ENCODE assay signal across 8 cellular contexts in genomic region chr15:34366271-34367043, GRCh38. TPM values are rescaled to one million over a fixed set of nuclear protein-coding genes. Genes with fewer than 3 reads are reported as not detected.
DNase-seq lines count a peak whose midpoint lies in the region; ATAC-seq, FAIRE-seq and TF ChIP-seq lines count a peak whose summit lies in the region.

No MANE protein-coding gene starts in this region.

- H3K27ac ChIP-seq in C4-2B (peak overlapping the region; percentile 90), H1 (ENCODE audit: low read depth, low read length) (no peak overlapping the region), mesenchymal stem cell (ENCODE audit: low read length, poor library complexity, severe bottlenecking) (no peak overlapping the region)

- DNase-seq in H7 (peak; percentile 92), NCI-H526 (lab: John Stamatoyannopoulos, UW) (peak; percentile 55 to 76), H1 (ENCODE audit: low read depth in 1 of 2, low spot score in 2 of 2) (peak; percentile 78 to 82), mesenchymal stem cell (peak; percentile 49)
- DNase-seq in activated CD8-positive, alpha-beta T cell treated with anti-CD3 and anti-CD28 coated beads for 36 hours: peak; percentile 72
- peak; percentile 11 for DNase-seq in stimulated activated CD8-positive, alpha-beta memory T cell treated with anti-CD3 and anti-CD28 coated beads, Interleukin-12 subunit alpha, Interleukin-12 subunit beta, amount 100 ng/mL, for 24 hours (ENCODE audit: extremely low read depth)

- no peak overlapping the region for H2BK20ac ChIP-seq in H1 (ENCODE audit: low read length)

- H3K14ac ChIP-seq in H1 (ENCODE audit: insufficient read length) (no peak overlapping the region), mesenchymal stem cell (ENCODE audit: low read length in 2 of 2) (peak overlapping the region in 1 of 2 experiments; percentile 85)

- H2BK120ac ChIP-seq in H1 (replicated peaks; ENCODE audit: low read depth, low read length) (peak overlapping the region; percentile 69), mesenchymal stem cell (ENCODE audit: low read depth, low read length) (no peak overlapping the region)

- H4K5ac ChIP-seq in H1 (ENCODE audit: insufficient read length, low read depth, low read length): peak overlapping the region; percentile 61

- H3K4me1 Mint-ChIP-seq in activated CD8-positive, alpha-beta T cell treated with anti-CD3 and anti-CD28 coated beads for 36 hours (ENCODE audit: low read depth): peaks cover 33% of the 10 kb centered on the region

- no peaks in the 10 kb centered on the region for H3K27me3 ChIP-seq in H7 (ENCODE audit: control insufficient read depth, insufficient read depth, low read length)
- H3K27me3 ChIP-seq in H1 (replicated peaks in 1 of 4; ENCODE audit: control insufficient read depth in 3 of 4, extremely low read depth in 1 of 4, insufficient read depth in 3 of 4, low read length in 3 of 4): no peaks in the 10 kb centered on the region
- no peaks in the 10 kb centered on the region for H3K27me3 ChIP-seq in mesenchymal stem cell (ENCODE audit: control insufficient read depth in 1 of 2, insufficient read depth in 1 of 2, low read length in 2 of 2)

- H2AK5ac ChIP-seq in H1 (ENCODE audit: low read depth, low read length) (no peak overlapping the region), mesenchymal stem cell (ENCODE audit: low read length, severe bottlenecking) (no peak overlapping the region)

- peak overlapping the region; percentile 48 for H3K56ac ChIP-seq in H1 (replicated peaks; ENCODE audit: insufficient read length, low read depth, low read length)

- H2AFZ ChIP-seq in H1 (ENCODE audit: low read length) (peak overlapping the region; percentile 35; the same call in 1 of the 2 replicates), mesenchymal stem cell (ENCODE audit: low read depth, low read length) (peak overlapping the region; percentile 75)

- H3K9me3 Mint-ChIP-seq in activated CD8-positive, alpha-beta T cell treated with anti-CD3 and anti-CD28 coated beads for 36 hours: no peaks in the 10 kb centered on the region

- H3K23ac ChIP-seq in H1 (ENCODE audit: insufficient read length) (no peak overlapping the region), mesenchymal stem cell (ENCODE audit: low read length in 2 of 2) (peak overlapping the region in 1 of 2 experiments; percentile 81)

- 1% methylated on average over 24 of the region's 36 CpGs; no CpG with 5 or more reads in 1 of the 2 experiments for WGBS in H1 (ENCODE audit: extremely low coverage in 1 of 2, insufficient coverage in 1 of 2, insufficient read length in 1 of 2, insufficient replicate concordance in 2 of 2, low coverage in 1 of 2, low lambda C conversion rate in 2 of 2, missing lambda C conversion rate in 1 of 2), 2 experiments
- WGBS in mesenchymal stem cell: 1% methylated on average over 24 of the region's 36 CpGs

- no peaks in the 10 kb centered on the region for H3K27me3 Mint-ChIP-seq in activated CD8-positive, alpha-beta T cell treated with anti-CD3 and anti-CD28 coated beads for 36 hours

- H3K4me3 ChIP-seq in H7 (ENCODE audit: insufficient read depth, low read depth, low read length): peak overlapping the region; percentile 81
- peak overlapping the region; percentile 71 to 96 (median 84) for H3K4me3 ChIP-seq in H1 (ENCODE audit: extremely low read depth in 1 of 4, insufficient read depth in 2 of 4, low read depth in 3 of 4, low read length in 4 of 4)
- peak overlapping the region; percentile 63 to 88 for H3K4me3 ChIP-seq in mesenchymal stem cell (ENCODE audit: insufficient read depth in 1 of 2, low read depth in 1 of 2, low read length in 2 of 2)

- H3K27ac Mint-ChIP-seq in activated CD8-positive, alpha-beta T cell treated with anti-CD3 and anti-CD28 coated beads for 36 hours: peak overlapping the region; percentile 87

- peak overlapping the region; percentile 46; the same call in 1 of the 2 replicates for H2BK15ac ChIP-seq in H1 (ENCODE audit: low read length)
- peak overlapping the region; percentile 65 for H2BK15ac ChIP-seq in mesenchymal stem cell (ENCODE audit: low read depth, poor library complexity, severe bottlenecking)

- intact Hi-C loops in activated CD8-positive, alpha-beta T cell treated with anti-CD3 and anti-CD28 coated beads for 36 hours (cut with micrococcal nuclease): loop anchor here (1.0 kb wide), 1 partner anchor 23 kb away; the partner anchor contains the start of genes NOP10 and NUTM1

- H4K8ac ChIP-seq in H1 (ENCODE audit: extremely low read depth, insufficient read depth, low read length) (peak overlapping the region; percentile 59; the same call in 1 of the 2 replicates), mesenchymal stem cell (ENCODE audit: low read length) (peak overlapping the region; percentile 45)

- no peak for FAIRE-seq in H1 (lab: Jason Lieb, UNC)

- CTCF ChIA-PET in activated CD8-positive, alpha-beta T cell treated with anti-CD3 and anti-CD28 coated beads for 36 hours (lab: Charles Lee): interaction anchor here (0.7 to 4.7 kb wide), 28 partner anchors 8 to 327 kb away, joined by 3 to 79 read pairs (median 5); partner anchors contain the start of genes AVEN, GOLGA8A, GOLGA8B and NOP10
- CTCF ChIA-PET in H1 (lab: Charles Lee; ENCODE audit: partially characterized antibody): interaction anchor here (0.6 to 2.8 kb wide), 11 partner anchors 9 to 272 kb away, joined by 3 to 29 read pairs (median 4); partner anchors contain the start of genes GOLGA8B, NOP10, NUTM1 and SLC12A6

- H3K4ac ChIP-seq in H1 (replicated peaks; ENCODE audit: insufficient read length, low read depth, low read length): no peak overlapping the region
- peak overlapping the region in 1 of 2 experiments; percentile 42 for H3K4ac ChIP-seq in mesenchymal stem cell (ENCODE audit: low read depth in 1 of 2, low read length in 2 of 2)

- ATAC-seq in activated CD8-positive, alpha-beta T cell treated with anti-CD3 and anti-CD28 coated beads for 36 hours: peak; percentile 19
- no peak for ATAC-seq in HG03139 (IDR thresholded peaks at IDR 0.05; ENCODE audit: unreplicated experiment)

- H3K36me3 Mint-ChIP-seq in activated CD8-positive, alpha-beta T cell treated with anti-CD3 and anti-CD28 coated beads for 36 hours (ENCODE audit: low read depth): peaks cover 11% of the 10 kb centered on the region

- H3K18ac ChIP-seq in H1 (ENCODE audit: extremely low read depth, low read length): peak overlapping the region; percentile 93
- H3K18ac ChIP-seq in mesenchymal stem cell (ENCODE audit: low read depth in 1 of 2, low read length in 2 of 2): peak overlapping the region in 1 of 2 experiments; percentile 54

- H4K91ac ChIP-seq in H1 (replicated peaks; ENCODE audit: insufficient read length, low read length) (peak overlapping the region; percentile 58), mesenchymal stem cell (ENCODE audit: low read length) (no peak overlapping the region)

- peaks cover 4% of the 10 kb centered on the region; the same call in 1 of the 2 replicates for H3K23me2 ChIP-seq in H1 (ENCODE audit: low read depth, low read length)

- peak in 1 of 2 experiments; percentile 16; a peak in 1 of 4 replicates for TF ChIP-seq RAD21 in H1 (IDR thresholded peaks at IDR 0.05 in 1 of 2, conservative IDR thresholded peaks at IDR 0.05 in 1 of 2; ENCODE audit: low read depth in 2 of 2, low read length in 2 of 2)

- peak overlapping the region; percentile 99 for H3K4me3 Mint-ChIP-seq in activated CD8-positive, alpha-beta T cell treated with anti-CD3 and anti-CD28 coated beads for 36 hours

- H3K79me2 ChIP-seq in H1 (ENCODE audit: control insufficient read depth in 1 of 2, insufficient read depth in 2 of 2, low read length in 2 of 2): peaks cover 4 to 21% of the 10 kb centered on the region in 2 experiments; a peak in 3 of 4 replicates

- TF ChIP-seq CTCF in C4-2B (conservative IDR thresholded peaks at IDR 0.05) (no peak), H1 (IDR thresholded peaks at IDR 0.05; ENCODE audit: control extremely low read depth in 1 of 3, insufficient read depth in 1 of 3, low read depth in 1 of 3, low read length in 3 of 3) (no peak)
- no peak for TF ChIP-seq CTCF in activated CD8-positive, alpha-beta T cell treated with anti-CD3 and anti-CD28 coated beads for 36 hours (IDR thresholded peaks at IDR 0.05)

- H2BK12ac ChIP-seq in H1 (ENCODE audit: low read depth, low read length) (peak overlapping the region; percentile 39; the same call in 1 of the 2 replicates), mesenchymal stem cell (ENCODE audit: low read length in 2 of 2) (no peak overlapping the region)

- POLR2A ChIA-PET in activated CD8-positive, alpha-beta T cell treated with anti-CD3 and anti-CD28 coated beads for 36 hours (lab: Charles Lee): interaction anchor here (0.6 to 2.3 kb wide), 7 partner anchors 11 to 265 kb away, joined by 3 to 12 read pairs (median 4); partner anchors contain the start of genes EMC4, EMC7 and PGBD4
- POLR2A ChIA-PET in H1 (lab: Charles Lee; ENCODE audit: partially characterized antibody): interaction anchor here (1.0 to 4.2 kb wide), 10 partner anchors 9 to 265 kb away, joined by 3 to 35 read pairs (median 8); partner anchors contain the start of genes EMC4, EMC7, KATNBL1 and NOP10

- TF ChIP-seq POLR2A in H1 (IDR thresholded peaks at IDR 0.05; ENCODE audit: control extremely low read depth in 1 of 2, low read depth in 2 of 2, low read length in 2 of 2): 0 out of 3 replicates have a peak, but pooled peaks of 1 of the 2 experiments have one; percentile 32

- H2BK5ac ChIP-seq in H1 (ENCODE audit: low read depth, low read length) (peak overlapping the region; percentile 93; the same call in 1 of the 2 replicates), mesenchymal stem cell (ENCODE audit: low read depth, low read length, poor library complexity, severe bottlenecking) (no peak overlapping the region)

- H3K9me3 ChIP-seq in H1 (ENCODE audit: insufficient read depth in 2 of 2, low read depth in 1 of 2, low read length in 1 of 2): no peaks in the 10 kb centered on the region
- no peaks in the 10 kb centered on the region for H3K9me3 ChIP-seq in mesenchymal stem cell (ENCODE audit: control insufficient read depth, low read length)

- H3K36me3 ChIP-seq in H7 (replicated peaks; ENCODE audit: control insufficient read depth, insufficient read depth, low read length): peaks cover 10% of the 10 kb centered on the region
- peaks cover 0 to 13% (median 4%) of the 10 kb centered on the region in 4 experiments; a peak in 4 of 8 replicates for H3K36me3 ChIP-seq in H1 (ENCODE audit: control insufficient read depth in 2 of 4, insufficient read depth in 4 of 4, low read length in 3 of 4)
- H3K36me3 ChIP-seq in mesenchymal stem cell (ENCODE audit: control insufficient read depth in 1 of 2, insufficient read depth in 2 of 2, low read depth in 1 of 2, low read length in 2 of 2): peaks cover 14 to 22% of the 10 kb centered on the region in 2 experiments

- H3K79me1 ChIP-seq in H1 (ENCODE audit: low read depth, low read length) (peaks cover 14% of the 10 kb centered on the region), mesenchymal stem cell (replicated peaks; ENCODE audit: low read length, poor library complexity, severe bottlenecking) (peaks cover 31% of the 10 kb centered on the region)

- 0 out of 3 replicates have a peak, but pooled peaks of 1 of the 2 experiments have one; percentile 36 for TF ChIP-seq EP300 in H1 (IDR thresholded peaks at IDR 0.05; ENCODE audit: borderline replicate concordance in 1 of 2, low read depth in 2 of 2, low read length in 2 of 2)

- peaks cover 5 to 12% (median 7%) of the 10 kb centered on the region in 4 experiments for H3K4me1 ChIP-seq in H1 (replicated peaks in 1 of 4; ENCODE audit: control insufficient read depth in 3 of 4, insufficient read depth in 4 of 4, low read length in 3 of 4)
- peaks cover 12% of the 10 kb centered on the region for H3K4me1 ChIP-seq in mesenchymal stem cell (ENCODE audit: control insufficient read depth, insufficient read depth, low read depth, low read length)

- peak overlapping the region in 3 of 4 experiments; percentile 51 to 62 (median 56); a peak in 5 of 7 replicates for H3K9ac ChIP-seq in H1 (replicated peaks in 1 of 4; ENCODE audit: extremely low read depth in 1 of 4, low read depth in 3 of 4, low read length in 3 of 4)
- H3K9ac ChIP-seq in mesenchymal stem cell (ENCODE audit: low read length): peak overlapping the region; percentile 78

- H3K4me2 ChIP-seq in H1 (ENCODE audit: insufficient read depth in 1 of 2, low read depth in 2 of 2, low read length in 2 of 2): peak overlapping the region; percentile 26 to 93
- peak overlapping the region; percentile 94 for H3K4me2 ChIP-seq in mesenchymal stem cell (ENCODE audit: low read length, poor library complexity, severe bottlenecking)

- peaks cover 7 to 8% of the 10 kb centered on the region in 2 experiments for H4K20me1 ChIP-seq in H1 (replicated peaks in 1 of 2; ENCODE audit: control insufficient read depth in 1 of 2, insufficient read depth in 2 of 2, low read length in 2 of 2)

RNA-seq across cellular contexts. Expression of gene LPCAT4, which starts 0.5 kb away (rescaled TPM):
- total RNA-seq in H7 (2014; rRNA removed; shearing (Covaris generic)): 49.2 and 57.5 TPM in 2 replicates
- 10 to 100 TPM; 55.6 to 56.9 TPM for total RNA-seq in activated CD8-positive, alpha-beta T cell treated with anti-CD3 and anti-CD28 coated beads for 36 hours
- 69.3 and 72.4 TPM in 2 replicates for total RNA-seq in H1 (2021; fragmentation: NEBNext Ultra II Directional; extraction: Animal tissue kit (Norgen Biotek cat#: 25700))
- 109 and 152 TPM in 2 replicates for polyA plus RNA-seq in H1 (2011; rRNA removed)
- polyA plus RNA-seq in H1 (2011; cell fraction: cytosol; rRNA removed): 78.5 TPM
- 326 TPM for polyA plus RNA-seq in H1 (2011; cell fraction: nucleus; rRNA removed)
- polyA plus RNA-seq in H1 (2012, experiment 1 of 2): 59.5 to 71.0 TPM (median 64.2 TPM) in 4 replicates
- polyA plus RNA-seq in H1 (2012, experiment 2 of 2): 52.8 TPM
- polyA plus RNA-seq in H1 (2013, experiment 1 of 2): 69.6 TPM
- 66.7 TPM for polyA plus RNA-seq in H1 (2013, experiment 2 of 2)
- polyA minus RNA-seq in H1 (2011; rRNA and poly(A)+ RNA removed): 29.7 and 35.2 TPM in 2 replicates
- polyA minus RNA-seq in H1 (2011; cell fraction: cytosol; rRNA and poly(A)+ RNA removed): 28.4 TPM
- polyA minus RNA-seq in H1 (2011; cell fraction: nucleus; rRNA and poly(A)+ RNA removed): 43.1 TPM
- 31.1 TPM for polyA plus RNA-seq in mesenchymal stem cell (2013, experiment 1 of 2)
- 32.1 TPM for polyA plus RNA-seq in mesenchymal stem cell (2013, experiment 2 of 2)

RNA-seq across cellular contexts. Expression of gene NUTM1, which starts 23.3 kb away (rescaled TPM):
- 0.26 and 0.28 TPM in 2 replicates for total RNA-seq in H7 (2014; rRNA removed; shearing (Covaris generic))
- total RNA-seq in activated CD8-positive, alpha-beta T cell treated with anti-CD3 and anti-CD28 coated beads for 36 hours: not detected
- total RNA-seq in H1 (2021; fragmentation: NEBNext Ultra II Directional; extraction: Animal tissue kit (Norgen Biotek cat#: 25700)): 0.60 and 0.61 TPM in 2 replicates
- polyA plus RNA-seq in H1 (2011; rRNA removed): 0.39 and 0.50 TPM in 2 replicates
- polyA plus RNA-seq in H1 (2011; cell fraction: cytosol; rRNA removed): 0.48 TPM
- polyA plus RNA-seq in H1 (2011; cell fraction: nucleus; rRNA removed): 0.58 TPM
- polyA plus RNA-seq in H1 (2012, experiment 1 of 2): 0.95 to 1.1 TPM (median 0.99 TPM) in 4 replicates
- 0.59 TPM for polyA plus RNA-seq in H1 (2012, experiment 2 of 2)
- polyA plus RNA-seq in H1 (2013, experiment 1 of 2): 0.47 TPM
- polyA plus RNA-seq in H1 (2013, experiment 2 of 2): 0.46 TPM
- 0.49 and 0.69 TPM in 2 replicates for polyA minus RNA-seq in H1 (2011; rRNA and poly(A)+ RNA removed)
- not detected for polyA minus RNA-seq in H1 (2011; cell fraction: cytosol; rRNA and poly(A)+ RNA removed)
- polyA minus RNA-seq in H1 (2011; cell fraction: nucleus; rRNA and poly(A)+ RNA removed): 0.40 TPM
- polyA plus RNA-seq in mesenchymal stem cell (2013, experiment 1 of 2): not detected
- polyA plus RNA-seq in mesenchymal stem cell (2013, experiment 2 of 2): not detected

RNA-seq across cellular contexts. Expression of gene NOP10, which starts 23.5 kb away (rescaled TPM):
- total RNA-seq in H7 (2014; rRNA removed; shearing (Covaris generic)): 273 and 339 TPM in 2 replicates
- 100 to 1,000 TPM; 225 to 226 TPM for total RNA-seq in activated CD8-positive, alpha-beta T cell treated with anti-CD3 and anti-CD28 coated beads for 36 hours
- 285 and 297 TPM in 2 replicates for total RNA-seq in H1 (2021; fragmentation: NEBNext Ultra II Directional; extraction: Animal tissue kit (Norgen Biotek cat#: 25700))
- polyA plus RNA-seq in H1 (2011; rRNA removed): 682 and 981 TPM in 2 replicates
- 723 TPM for polyA plus RNA-seq in H1 (2011; cell fraction: cytosol; rRNA removed)
- 505 TPM for polyA plus RNA-seq in H1 (2011; cell fraction: nucleus; rRNA removed)
- 390 to 469 TPM (median 435 TPM) in 4 replicates for polyA plus RNA-seq in H1 (2012, experiment 1 of 2)
- 1,375 TPM for polyA plus RNA-seq in H1 (2012, experiment 2 of 2)
- polyA plus RNA-seq in H1 (2013, experiment 1 of 2): 559 TPM
- polyA plus RNA-seq in H1 (2013, experiment 2 of 2): 543 TPM
- polyA minus RNA-seq in H1 (2011; rRNA and poly(A)+ RNA removed): 280 and 310 TPM in 2 replicates
- 95.0 TPM for polyA minus RNA-seq in H1 (2011; cell fraction: cytosol; rRNA and poly(A)+ RNA removed)
- polyA minus RNA-seq in H1 (2011; cell fraction: nucleus; rRNA and poly(A)+ RNA removed): 120 TPM
- 571 TPM for polyA plus RNA-seq in mesenchymal stem cell (2013, experiment 1 of 2)
- polyA plus RNA-seq in mesenchymal stem cell (2013, experiment 2 of 2): 586 TPM

RNA-seq across cellular contexts. Expression of gene SLC12A6, which starts 28.9 kb away (rescaled TPM):
- 4.9 and 8.5 TPM in 2 replicates for total RNA-seq in H7 (2014; rRNA removed; shearing (Covaris generic))
- 10 to 100 TPM; 22.2 to 24.8 TPM for total RNA-seq in activated CD8-positive, alpha-beta T cell treated with anti-CD3 and anti-CD28 coated beads for 36 hours
- 11.1 and 11.3 TPM in 2 replicates for total RNA-seq in H1 (2021; fragmentation: NEBNext Ultra II Directional; extraction: Animal tissue kit (Norgen Biotek cat#: 25700))
- 8.3 and 9.2 TPM in 2 replicates for polyA plus RNA-seq in H1 (2011; rRNA removed)
- polyA plus RNA-seq in H1 (2011; cell fraction: cytosol; rRNA removed): 8.2 TPM
- 17.4 TPM for polyA plus RNA-seq in H1 (2011; cell fraction: nucleus; rRNA removed)
- 6.7 to 9.7 TPM (median 7.5 TPM) in 4 replicates for polyA plus RNA-seq in H1 (2012, experiment 1 of 2)
- 0.70 TPM for polyA plus RNA-seq in H1 (2012, experiment 2 of 2)
- 10.6 TPM for polyA plus RNA-seq in H1 (2013, experiment 1 of 2)
- polyA plus RNA-seq in H1 (2013, experiment 2 of 2): 9.5 TPM
- 36.5 and 44.8 TPM in 2 replicates for polyA minus RNA-seq in H1 (2011; rRNA and poly(A)+ RNA removed)
- polyA minus RNA-seq in H1 (2011; cell fraction: cytosol; rRNA and poly(A)+ RNA removed): 16.6 TPM
- 28.0 TPM for polyA minus RNA-seq in H1 (2011; cell fraction: nucleus; rRNA and poly(A)+ RNA removed)
- polyA plus RNA-seq in mesenchymal stem cell (2013, experiment 1 of 2): 6.1 TPM
- polyA plus RNA-seq in mesenchymal stem cell (2013, experiment 2 of 2): 5.1 TPM

Comparison
In these comparisons a context has a peak if more than half of its experiments do, and no peak if none do; other contexts are left out.
1. DNase-seq: peak in every context shown above with its lines; median percentile 92 in H7; 80 in H1; 72 in activated CD8-positive, alpha-beta T cell treated with anti-CD3 and anti-CD28 coated beads for 36 hours; 66 in NCI-H526; 49 in mesenchymal stem cell; 11 in stimulated activated CD8-positive, alpha-beta memory T cell treated with anti-CD3 and anti-CD28 coated beads, Interleukin-12 subunit alpha, Interleukin-12 subunit beta, amount 100 ng/mL, for 24 hours.